In the genomic region with DNA sequence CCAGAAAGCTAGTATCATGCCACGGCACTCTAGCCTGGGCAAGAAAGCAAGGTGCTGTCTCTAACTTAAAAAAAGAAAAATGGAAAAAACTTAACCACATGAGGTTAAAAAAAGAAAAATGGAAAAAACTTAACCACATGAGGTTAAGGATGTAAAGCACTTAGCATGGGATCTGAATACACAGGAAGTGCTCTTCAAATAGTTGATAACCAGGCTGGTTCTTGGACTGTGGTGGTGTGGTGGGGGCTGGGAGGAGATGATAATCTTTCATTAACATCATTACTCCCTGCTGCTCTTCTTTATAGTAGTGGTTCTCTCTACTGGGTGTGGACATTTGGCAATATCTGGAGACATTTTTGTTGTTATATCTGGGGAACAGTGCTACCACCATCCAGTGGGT, we compare ENCODE assay signal across 23 cellular contexts.
DNase-seq lines count a peak whose midpoint lies in the region; ATAC-seq and TF ChIP-seq lines count a peak whose summit lies in the region.
"Had no signal": no experiment of that assay in that cellular context is flagged by ENCODE, and none has a peak within 500 bp of the region (broad histone marks: within the 10 kb centered on the region; RNA-seq: fewer than 3 reads in every experiment).

No MANE protein-coding gene starts in this region.

- H3K36me3 Mint-ChIP-seq in activated T-cell treated with anti-CD3 and anti-CD28 coated beads, Interleukin-2, amount 50 U/mL, for 24 hours (ENCODE audit: low read depth) = peaks cover 94% of the 10 kb centered on the region
- H3K36me3 Mint-ChIP-seq in activated naive CD8-positive, alpha-beta T cell treated with anti-CD3 and anti-CD28 coated beads for 36 hours = peaks cover 65% of the 10 kb centered on the region

- TF ChIP-seq EP300 in tibial nerve (IDR thresholded peaks at IDR 0.05) = no peak

- no peak for TF ChIP-seq POLR2A in tibial nerve (IDR thresholded peaks at IDR 0.05)

- CTCF ChIA-PET in Panc1 (lab: Charles Lee) = no interaction called here

- POLR2A ChIA-PET in Panc1 (lab: Charles Lee) = no interaction called here

- peaks cover 9% of the 10 kb centered on the region for H3K4me1 Mint-ChIP-seq in activated T-cell treated with anti-CD3 and anti-CD28 coated beads, Interleukin-2, amount 50 U/mL, for 24 hours (ENCODE audit: low read depth)
- H3K4me1 Mint-ChIP-seq in activated naive CD8-positive, alpha-beta T cell treated with anti-CD3 and anti-CD28 coated beads for 36 hours = peaks cover 9% of the 10 kb centered on the region
- H3K4me1 Mint-ChIP-seq: brain had no signal

- WGBS in aorta, 2 donors = 96 to 97% methylated on average over 1 of the region's 1 CpG
- 100% methylated on average over 1 of the region's 1 CpG for WGBS in tibial nerve, 2 donors

- no peak overlapping the region for H3K4me3 Mint-ChIP-seq in activated T-cell treated with anti-CD3 and anti-CD28 coated beads, Interleukin-2, amount 50 U/mL, for 24 hours
- no peak overlapping the region for H3K4me3 Mint-ChIP-seq in activated naive CD8-positive, alpha-beta T cell treated with anti-CD3 and anti-CD28 coated beads for 36 hours
- H3K4me3 Mint-ChIP-seq: brain; H9; naive thymus-derived CD8-positive, alpha-beta T cell had no signal

- peak overlapping the region; percentile 70 for H3K27ac Mint-ChIP-seq in activated T-cell treated with anti-CD3 and anti-CD28 coated beads, Interleukin-2, amount 50 U/mL, for 24 hours
- H3K27ac Mint-ChIP-seq in activated naive CD8-positive, alpha-beta T cell treated with anti-CD3 and anti-CD28 coated beads for 36 hours = peak overlapping the region; percentile 64
- H3K27ac Mint-ChIP-seq: brain had no signal

- ATAC-seq in Panc1 = no peak
- ATAC-seq in stimulated activated naive CD8-positive, alpha-beta T cell treated with anti-CD3 and anti-CD28 coated beads, Interleukin-15, Interleukin-2, amounts not matched to agents 100 U/mL and 50 U/mL, for 24 hours = peak; percentile 81
- no peak for ATAC-seq in aorta (ENCODE audit: low FRiP score)
- ATAC-seq in GM18502 (IDR thresholded peaks at IDR 0.05; ENCODE audit: poor library complexity, unreplicated experiment) = no peak
- ATAC-seq: activated CD4-positive, CD25-positive, alpha-beta regulatory T cell treated with anti-CD3 and anti-CD28 coated beads, Interleukin-2, amount 50 U/mL, for 24 hours; left ventricle myocardium superior; naive thymus-derived CD8-positive, alpha-beta T cell had no signal

- intact Hi-C loops in Panc1 (cut with micrococcal nuclease; ENCODE audit: unreplicated experiment) (no loop called here), aorta (cut with DNase I) (no loop called here)

- TSS peak; percentile 27 for BruUV-seq in Panc1 (replicated peaks; lab: Mats Ljungman, UMichigan)

- H3K36me3 ChIP-seq in Panc1 (ENCODE audit: control insufficient read depth, insufficient read depth, low read length) (peaks cover 60% of the 10 kb centered on the region), aorta (ENCODE audit: control insufficient read depth in 1 of 2, insufficient read depth in 2 of 2, low read length in 1 of 2) (peaks cover 15 to 23% of the 10 kb centered on the region in 2 donors), tibial nerve (peaks cover 0 to 100% (median 36%) of the 10 kb centered on the region in 3 donors)
- H3K36me3 ChIP-seq: BE2C had no signal

- no peaks in the 10 kb centered on the region for H3K27me3 ChIP-seq in Panc1 (ENCODE audit: control insufficient read depth, insufficient read depth, low read length)
- no peaks in the 10 kb centered on the region for H3K27me3 ChIP-seq in aorta (ENCODE audit: control insufficient read depth in 1 of 2, insufficient read depth in 2 of 2, low read length in 1 of 2)
- H3K27me3 ChIP-seq in tibial nerve = no peaks in the 10 kb centered on the region
- H3K27me3 ChIP-seq: BE2C, stomach, tibial artery had no signal

- DNase-seq in activated T-cell treated with anti-CD3 and anti-CD28 coated beads, Interleukin-2, amount 50 U/mL, for 24 hours = no peak
- no peak for DNase-seq in activated T-cell treated with anti-CD3 and anti-CD28 coated beads, Interleukin-2, amount 50 U/mL, for 1 hour
- DNase-seq in Panc1 (ENCODE audit: low read depth, low spot score) (no peak), aorta (no peak), tibial nerve (ENCODE audit: low spot score in 2 of 2) (no peak)
- DNase-seq in activated naive CD8-positive, alpha-beta T cell treated with anti-CD3 and anti-CD28 coated beads for 36 hours = peak; percentile 22
- peak; percentile 17 for DNase-seq in stimulated activated naive CD8-positive, alpha-beta T cell treated with anti-CD3 and anti-CD28 coated beads, Interleukin-15, Interleukin-2, amounts not matched to agents 100 U/mL and 50 U/mL, for 24 hours
- DNase-seq: BE2C; COR-L47; GF-D8; H9; left ventricle myocardium superior; midbrain; naive thymus-derived CD8-positive, alpha-beta T cell; NCI-H1417 treated with DMSO at 0.1 percent for 48 hours; NCI-H345; NCI-H748 treated with DMSO at 0.1 percent for 48 hours; SIG-M5; stomach; tibial artery had no signal

- no peak overlapping the region for H3K27ac ChIP-seq in Panc1 (ENCODE audit: low read length)
- no peak overlapping the region for H3K27ac ChIP-seq in aorta (ENCODE audit: low read depth in 1 of 2, low read length in 2 of 2)
- H3K27ac ChIP-seq in tibial nerve = no peak overlapping the region
- H3K27ac ChIP-seq: stomach, tibial artery had no signal

- H3K27me3 Mint-ChIP-seq in activated T-cell treated with anti-CD3 and anti-CD28 coated beads, Interleukin-2, amount 50 U/mL, for 24 hours = no peaks in the 10 kb centered on the region
- no peaks in the 10 kb centered on the region for H3K27me3 Mint-ChIP-seq in activated naive CD8-positive, alpha-beta T cell treated with anti-CD3 and anti-CD28 coated beads for 36 hours
- H3K27me3 Mint-ChIP-seq: brain; naive thymus-derived CD8-positive, alpha-beta T cell had no signal

- no peaks in the 10 kb centered on the region for H3K4me1 ChIP-seq in Panc1 (ENCODE audit: control insufficient read depth, insufficient read depth, low read length)
- no peaks in the 10 kb centered on the region for H3K4me1 ChIP-seq in aorta (ENCODE audit: control insufficient read depth in 1 of 2, insufficient read depth in 2 of 2, low read length in 2 of 2)
- H3K4me1 ChIP-seq in tibial nerve = no peaks in the 10 kb centered on the region
- H3K4me1 ChIP-seq: BE2C, stomach, tibial artery had no signal

- H3K9me3 ChIP-seq in Panc1 (ENCODE audit: control insufficient read depth, insufficient read depth, low read depth, low read length) (no peaks in the 10 kb centered on the region), aorta (ENCODE audit: control insufficient read depth, low read length) (no peaks in the 10 kb centered on the region), tibial nerve (no peaks in the 10 kb centered on the region)
- H3K9me3 ChIP-seq: BE2C, stomach, tibial artery had no signal

- H3K4me3 ChIP-seq in Panc1 (ENCODE audit: low read depth in 2 of 2, low read length in 2 of 2) (no peak overlapping the region), aorta (ENCODE audit: low read length in 2 of 2) (no peak overlapping the region), tibial nerve (no peak overlapping the region)
- H3K4me3 ChIP-seq: stomach, tibial artery had no signal

- TF ChIP-seq CTCF in Panc1 (IDR thresholded peaks at IDR 0.05) (no peak), tibial nerve (IDR thresholded peaks at IDR 0.05) (no peak)

- H3K9me3 Mint-ChIP-seq in activated T-cell treated with anti-CD3 and anti-CD28 coated beads, Interleukin-2, amount 50 U/mL, for 24 hours = no peaks in the 10 kb centered on the region
- H3K9me3 Mint-ChIP-seq in activated naive CD8-positive, alpha-beta T cell treated with anti-CD3 and anti-CD28 coated beads for 36 hours = no peaks in the 10 kb centered on the region
- H3K9me3 Mint-ChIP-seq: brain; H9; naive thymus-derived CD8-positive, alpha-beta T cell had no signal

- in situ Hi-C loops in Panc1 (cut with HindIII; ENCODE audit: low pct_unique_long_range_greater_than_20kb, low sequenced_read_pairs) = no loop called here

Comparison
In these comparisons a context has a peak if more than half of its experiments do, and no peak if none do; other contexts are left out.
1. DNase-seq: peak in activated naive CD8-positive, alpha-beta T cell treated with anti-CD3 and anti-CD28 coated beads for 36 hours (single experiment) and stimulated activated naive CD8-positive, alpha-beta T cell treated with anti-CD3 and anti-CD28 coated beads, Interleukin-15, Interleukin-2, amounts not matched to agents 100 U/mL and 50 U/mL, for 24 hours (single experiment); none in activated T-cell treated with anti-CD3 and anti-CD28 coated beads, Interleukin-2, amount 50 U/mL, for 24 hours (single experiment), activated T-cell treated with anti-CD3 and anti-CD28 coated beads, Interleukin-2, amount 50 U/mL, for 1 hour (single experiment), Panc1 (single experiment), aorta (0 of 2) and tibial nerve (0 of 2).